Comparison of ENCODE assay signal across 8 cellular contexts in the genomic region with DNA sequence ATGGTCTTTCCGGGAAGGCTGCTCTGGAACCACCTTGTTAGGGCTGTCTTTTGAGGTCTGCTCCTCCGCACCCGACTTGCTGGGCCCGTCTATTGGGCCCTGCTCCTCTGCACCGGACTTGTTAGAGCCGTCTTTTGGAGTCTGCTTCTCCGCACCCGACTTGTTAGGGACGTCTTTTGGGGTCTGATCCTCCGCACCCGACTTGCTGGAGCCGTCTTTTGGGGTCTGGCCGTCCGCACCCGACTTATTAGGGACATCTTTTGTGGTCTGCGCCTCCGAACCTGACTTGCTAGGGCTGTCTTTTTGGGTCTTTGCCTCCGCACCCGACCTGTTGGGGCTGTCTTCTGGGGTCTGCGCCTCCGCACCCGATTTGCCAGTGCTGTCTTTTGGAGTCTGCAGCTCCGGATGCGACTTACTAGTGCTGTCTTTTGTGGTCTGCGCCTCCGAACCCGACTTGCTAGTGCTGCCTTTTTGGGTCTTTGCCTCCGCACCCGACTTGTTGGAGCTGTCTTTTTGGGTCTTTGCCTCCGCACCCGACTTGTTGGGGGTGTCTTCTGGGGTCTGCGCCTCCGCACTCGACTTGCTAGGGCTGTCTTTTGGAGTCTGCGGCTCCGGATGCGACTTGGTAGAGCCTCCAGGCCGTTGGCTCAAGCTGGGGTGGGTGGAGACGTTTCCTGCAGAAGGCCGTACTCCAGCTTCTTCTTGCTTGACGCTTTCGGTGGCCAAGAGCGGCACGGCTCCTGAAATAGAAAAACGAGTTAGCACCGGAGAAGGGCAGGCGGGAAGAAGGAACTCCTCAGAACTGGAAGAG. TPM values are rescaled to one million over a fixed set of nuclear protein-coding genes. Genes with fewer than 3 reads are reported as not detected.
DNase-seq lines count a peak whose midpoint lies in the region; ATAC-seq and TF ChIP-seq lines count a peak whose summit lies in the region.

No MANE protein-coding gene starts in this region.

- peak; percentile 66 for ATAC-seq in aorta (ENCODE audit: low FRiP score)

- no peaks in the 10 kb centered on the region for H3K36me3 ChIP-seq in ovary
- peaks cover 0 to 8% of the 10 kb centered on the region in 2 donors for H3K36me3 ChIP-seq in aorta (ENCODE audit: control insufficient read depth in 1 of 2, insufficient read depth in 2 of 2, low read length in 1 of 2)

- TF ChIP-seq CTCF in HFF-Myc (IDR thresholded peaks at IDR 0.05; ENCODE audit: low read depth, low read length, missing control alignments) (no peak), fibroblast of villous mesenchyme (IDR thresholded peaks at IDR 0.05; ENCODE audit: insufficient read depth, low read depth, low read length) (no peak), ovary (IDR thresholded peaks at IDR 0.05) (no peak)

- in situ Hi-C loops in G401 (cut with HindIII; ENCODE audit: low sequenced_read_pairs) = no loop called here

- H3K4me3 ChIP-seq in HFF-Myc (replicated peaks; ENCODE audit: low read depth, low read length) (peak overlapping the region; percentile 91), fibroblast of villous mesenchyme (ENCODE audit: low read depth, low read length) (peak overlapping the region; percentile 71), ovary (peak overlapping the region; percentile 83), aorta (ENCODE audit: low read length in 2 of 2) (peak overlapping the region; percentile 63 to 80)

- DNase-seq in G401 (ENCODE audit: low spot score) (peak; percentile 50), HFF-Myc (ENCODE audit: extremely low read depth, low read depth) (no peak), NOMO-1 treated with DMSO at 0.1 percent for 48 hours (lab: John Stamatoyannopoulos, UW; ENCODE audit: unreplicated experiment) (peak; percentile 49), activated T-helper 1 cell treated with Interleukin-2 at 50 U/mL for 16 hours (ENCODE audit: low read depth) (peak; percentile 47), fibroblast of villous mesenchyme (ENCODE audit: low read depth) (peak; percentile 60), ovary (peak in 4 of 5 donors; percentile 27 to 67 (median 54)), aorta (peak; percentile 79 to 85), GDM1 (lab: John Stamatoyannopoulos, UW) (no peak)

- H3K27me3 ChIP-seq in ovary (no peaks in the 10 kb centered on the region), aorta (ENCODE audit: control insufficient read depth in 1 of 2, insufficient read depth in 2 of 2, low read length in 1 of 2) (no peaks in the 10 kb centered on the region)

- 3 to 5% (median 3%) methylated on average over 47 of the region's 47 CpGs for WGBS in ovary, 3 donors
- WGBS in aorta, 2 donors = 4 to 5% methylated on average over 47 of the region's 47 CpGs

- H3K27ac ChIP-seq in ovary (peak overlapping the region; percentile 92 to 94), aorta (ENCODE audit: low read depth in 1 of 2, low read length in 2 of 2) (peak overlapping the region in 1 of 2 donors; percentile 58)

- no peak for TF ChIP-seq POLR2A in ovary (IDR thresholded peaks at IDR 0.05)

- intact Hi-C loops in ovary (cut with DNase I) = loop anchor here in 1 of 4 donors (5.0 kb wide), 1 partner anchor 560 kb away; a partner anchor contains a TSS
- intact Hi-C loops in aorta (cut with DNase I) = no loop called here

- H3K4me1 ChIP-seq in ovary (ENCODE audit: insufficient read depth) (peaks cover 13% of the 10 kb centered on the region), aorta (ENCODE audit: control insufficient read depth in 1 of 2, insufficient read depth in 2 of 2, low read length in 2 of 2) (peaks cover 0 to 2% of the 10 kb centered on the region in 2 donors)

- H3K9me3 ChIP-seq in ovary (no peaks in the 10 kb centered on the region), aorta (ENCODE audit: control insufficient read depth, low read length) (no peaks in the 10 kb centered on the region)

- no peak for TF ChIP-seq EP300 in ovary (IDR thresholded peaks at IDR 0.05)

RNA-seq across cellular contexts. Expression of a gene that starts 0.6 kb away (rescaled TPM):
- 14.1 and 16.9 TPM in 2 replicates for total RNA-seq in G401 (2014; rRNA removed; shearing (Covaris generic))
- total RNA-seq in fibroblast of villous mesenchyme (119 and 131 TPM in 2 replicates), ovary (10 to 100 TPM; 58.5 to 86.5 (median 75.8) TPM), aorta (100 to 1,000 TPM; 116 to 123 TPM)
- polyA plus RNA-seq in ovary (100 to 1,000 TPM in 1 of 2 donors, 10 to 100 TPM in 1; 43.2 to 115 TPM), aorta (10 to 100 TPM; 37.1 to 58.5 TPM)

RNA-seq across cellular contexts. Expression of a gene that starts 27.2 kb away (rescaled TPM):
- total RNA-seq in G401 (2014; rRNA removed; shearing (Covaris generic)) = 32.1 and 39.6 TPM in 2 replicates
- total RNA-seq in fibroblast of villous mesenchyme (45.1 and 56.1 TPM in 2 replicates), ovary (10 to 100 TPM; 13.4 to 29.4 (median 25.1) TPM), aorta (10 to 100 TPM; 23.8 to 29.5 TPM)
- polyA plus RNA-seq in ovary (10 to 100 TPM; 16.2 to 24.8 TPM), aorta (10 to 100 TPM; 18.9 to 22.7 TPM)

RNA-seq across cellular contexts. Expression of a gene that starts 27.4 kb away (rescaled TPM):
- 11.0 and 11.2 TPM in 2 replicates for total RNA-seq in G401 (2014; rRNA removed; shearing (Covaris generic))
- total RNA-seq in fibroblast of villous mesenchyme = 15.8 and 19.4 TPM in 2 replicates
- total RNA-seq in ovary = 10 to 100 TPM; 13.0 to 23.0 (median 15.2) TPM
- 10 to 100 TPM; 17.6 to 21.6 TPM for polyA plus RNA-seq in ovary
- 10 to 100 TPM; 17.0 to 26.6 TPM for total RNA-seq in aorta
- polyA plus RNA-seq in aorta = 10 to 100 TPM in 1 of 2 donors, 1 to 10 TPM in 1; 9.5 to 38.3 TPM

Comparison
In these comparisons a context has a peak if more than half of its experiments do, and no peak if none do; other contexts are left out.
1. DNase-seq: peak in G401 (single experiment), NOMO-1 treated with DMSO at 0.1 percent for 48 hours (single experiment), activated T-helper 1 cell treated with Interleukin-2 at 50 U/mL for 16 hours (single experiment), fibroblast of villous mesenchyme (single experiment), ovary (4 of 5) and aorta (2 of 2); none in HFF-Myc (single experiment) and GDM1 (single experiment).
2. Peak in every context shown above with its lines, with median percentiles within 50 percentile points of each other: H3K4me3 ChIP-seq.